In genomic region chr2:44883356-44883755, GRCh38 we compare ENCODE assay signal across 29 cellular contexts. TPM values are rescaled to one million over a fixed set of nuclear protein-coding genes. Genes with fewer than 3 reads are reported as not detected.
"Had no signal": no experiment of that assay in that cellular context is flagged by ENCODE, and none has a peak within 500 bp of the region (broad histone marks: within the 10 kb centered on the region; RNA-seq: fewer than 3 reads in every experiment).

No MANE protein-coding gene starts in this region.

- H3K4me3 ChIP-seq: stomach, suprapubic skin, testis, thoracic aorta, thyroid gland, tibial artery, tibial nerve, transverse colon, upper lobe of left lung, upper lobe of right lung, uterus, vagina had no signal

- H3K36me3 ChIP-seq: stomach, suprapubic skin, thoracic aorta, thyroid gland, tibial artery, tibial nerve, transverse colon, upper lobe of left lung, upper lobe of right lung, uterus, vagina had no signal

- H3K9me3 ChIP-seq: stomach, suprapubic skin, testis, thoracic aorta, thyroid gland, tibial artery, tibial nerve, transverse colon, upper lobe of left lung, upper lobe of right lung, uterus, vagina had no signal

- ATAC-seq: stimulated activated effector memory CD8-positive, alpha-beta T cell treated with anti-CD3 and anti-CD28 coated beads, Interleukin-12 subunit alpha, Interleukin-12 subunit beta, amount 100 ng/mL, for 72 hours; stimulated activated memory B cell treated with anti-CD40 and anti-IgM and Interleukin-4, amounts not matched to agents 10 μg/mL and 1 μg/mL and 100 μg/mL, for 72 hours; stimulated activated naive B cell treated with anti-CD40 and anti-IgM and Interleukin-4, amounts not matched to agents 10 μg/mL and 1 μg/mL and 100 μg/mL, for 72 hours; stimulated activated naive CD8-positive, alpha-beta T cell treated with anti-CD3 and anti-CD28 coated beads, Interleukin-15, amount 100 ng/mL, for 72 hours; stimulated activated naive CD8-positive, alpha-beta T cell treated with anti-CD3 and anti-CD28 coated beads, Interleukin-15, Interleukin-2, amounts not matched to agents 100 U/mL and 50 U/mL, for 24 hours; upper lobe of right lung had no signal

- DNase-seq: stimulated activated CD4-positive, alpha-beta T cell treated with anti-CD3 and anti-CD28 coated beads, Interleukin-2, amount 100 ng/mL, for 48 hours; stimulated activated CD4-positive, alpha-beta T cell treated with anti-CD3 and anti-CD28 coated beads, Interleukin-4, amount 100 ng/mL, for 1 hour; stimulated activated CD4-positive, alpha-beta T cell treated with anti-CD3 and anti-CD28 coated beads, Interleukin-4, amount 100 ng/mL, for 24 hours; stimulated activated CD4-positive, alpha-beta T cell treated with anti-CD3 and anti-CD28 coated beads, Interleukin-4, amount 100 ng/mL, for 4 hours; stimulated activated CD8-positive, alpha-beta memory T cell treated with anti-CD3 and anti-CD28 coated beads, Interleukin-4, amount 100 ng/mL, for 48 hours; stimulated activated naive B cell treated with anti-CD40 and anti-IgM and Interleukin-4, amounts not matched to agents 10 μg/mL and 1 μg/mL and 100 μg/mL, for 72 hours; stimulated activated naive CD4-positive, alpha-beta T cell; stimulated activated naive CD4-positive, alpha-beta T cell treated with Interleukin-2 at 50 U/mL for 16 hours; stimulated activated naive CD8-positive, alpha-beta T cell treated with anti-CD3 and anti-CD28 coated beads, Interleukin-15, amount 100 ng/mL, for 72 hours; stimulated activated naive CD8-positive, alpha-beta T cell treated with anti-CD3 and anti-CD28 coated beads, Interleukin-15, Interleukin-2, amounts not matched to agents 100 U/mL and 50 U/mL, for 24 hours; stomach; substantia nigra; testis; thyroid gland; tibial artery; transverse colon; trophoblast cell; upper lobe of right lung; uterus had no signal

- H3K27ac ChIP-seq: stomach, suprapubic skin, testis, thoracic aorta, thyroid gland, tibial artery, tibial nerve, transverse colon, upper lobe of left lung, upper lobe of right lung, uterus, vagina had no signal

- H3K4me1 ChIP-seq: stomach, suprapubic skin, testis, thyroid gland, tibial artery, tibial nerve, transverse colon, upper lobe of left lung, upper lobe of right lung, uterus, vagina had no signal

- H3K27me3 ChIP-seq: testis, thyroid gland, upper lobe of left lung, uterus, vagina had no signal

RNA-seq across cellular contexts. Expression of gene SIX3, which starts 58.1 kb away (rescaled TPM):
- total RNA-seq: stomach, subcutaneous adipose tissue, thyroid gland, transverse colon, upper lobe of left lung, upper lobe of right lung, ureter, urinary bladder, uterus, vagina had no signal
- polyA plus RNA-seq: stomach, urinary bladder had no signal
